13 cellular contexts compared by ENCODE assay signal in the genomic region with DNA sequence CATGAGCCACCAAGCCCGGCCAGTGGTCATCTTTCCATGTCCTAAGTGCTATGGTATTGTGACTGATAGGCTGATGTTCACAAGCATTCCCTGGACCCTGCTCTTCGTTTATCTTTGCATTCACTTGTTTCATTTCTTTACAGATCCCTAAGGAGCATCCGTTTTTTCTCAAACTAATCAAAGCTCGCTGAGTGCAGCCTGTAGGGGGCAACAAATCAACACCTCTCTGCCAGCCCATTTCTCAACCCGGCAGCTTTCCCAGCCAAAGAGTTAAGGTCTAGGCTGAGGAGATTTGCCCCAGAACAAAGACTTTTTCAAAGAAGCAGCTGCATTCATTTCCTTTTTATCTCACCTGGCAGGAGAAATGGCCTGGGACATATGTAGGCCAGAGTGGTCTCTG. TPM values are rescaled to one million over a fixed set of nuclear protein-coding genes. Genes with fewer than 3 reads are reported as not detected.
A peak's percentile ranks its signal among the peaks of the same experiment; 100 is the strongest.
DNase-seq lines count a peak whose midpoint lies in the region; ATAC-seq, FAIRE-seq and TF ChIP-seq lines count a peak whose summit lies in the region.
"Had no signal": no experiment of that assay in that cellular context is flagged by ENCODE, and none has a peak within 500 bp of the region (broad histone marks: within the 10 kb centered on the region; RNA-seq: fewer than 3 reads in every experiment).

No MANE protein-coding gene starts in this region.

- peaks cover 14% of the 10 kb centered on the region for H3K4me1 Mint-ChIP-seq in Calu3 (ENCODE audit: low read depth, unreplicated experiment)

- TF ChIP-seq POLR2A in testis (IDR thresholded peaks at IDR 0.05): no peak

- WGBS in testis, 2 donors: 67 to 70% methylated on average over 5 of the region's 5 CpGs

- H3K27ac ChIP-seq in VCaP (no peak overlapping the region), testis (no peak overlapping the region)

- peaks cover 15% of the 10 kb centered on the region for H3K36me3 Mint-ChIP-seq in Calu3 (ENCODE audit: insufficient read depth, unreplicated experiment)

- no peak for FAIRE-seq in GM19239 (lab: Jason Lieb, UNC)
- FAIRE-seq: colon had no signal

- TSS peak; percentile 3 for BruUV-seq in Calu3 (replicated peaks; lab: Mats Ljungman, UMichigan)

- H3K27me3 Mint-ChIP-seq in Calu3 (ENCODE audit: unreplicated experiment): peaks cover 13% of the 10 kb centered on the region

- CTCF ChIA-PET in Calu3 (lab: Charles Lee): interaction anchor here (1.0 to 1.1 kb wide), 3 partner anchors 12 to 123 kb away, joined by 3 to 6 read pairs (median 6); a partner anchor contains a TSS
- CTCF ChIA-PET in HEK293T (lab: Yijun Ruan, JAX): interaction anchor here (1.0 to 1.2 kb wide), 2 partner anchors 9 to 12 kb away, joined by 4 read pairs; a partner anchor contains a TSS

- intact Hi-C loops in Calu3 (cut with micrococcal nuclease; ENCODE audit: unreplicated experiment) (no loop called here), testis (cut with DNase I; ENCODE audit: low total_unique reads) (no loop called here)

- peaks cover 7% of the 10 kb centered on the region for H3K4me1 ChIP-seq in testis

- H3K4me3 ChIP-seq in testis: no peak overlapping the region
- H3K4me3 ChIP-seq: mucosa of descending colon had no signal

- POLR2A ChIA-PET in HEK293T (lab: Yijun Ruan, JAX): interaction anchor here (5.9 kb wide), 1 partner anchor 23 kb away, joined by 48 read pairs; a partner anchor contains a TSS

- DNase-seq in Calu3 (peak; percentile 23), HEK293T (ENCODE audit: extremely low spot score) (peak; percentile 24), islet precursor cell (peak; percentile 72), testis (no peak), GM19239 (ENCODE audit: insufficient read length, low spot score) (no peak)
- DNase-seq: activated T-cell treated with anti-CD3 and anti-CD28 coated beads, Interleukin-2, amount 50 U/mL, for 72 hours; NCI-H1436 treated with DMSO at 0.1 percent for 48 hours had no signal

- ATAC-seq in GM21576 (IDR thresholded peaks at IDR 0.05; ENCODE audit: unreplicated experiment): no peak
- no peak for ATAC-seq in HG03378 (IDR thresholded peaks at IDR 0.05; ENCODE audit: unreplicated experiment)
- ATAC-seq: activated T-cell treated with anti-CD3 and anti-CD28 coated beads, Interleukin-2, amount 50 U/mL, for 72 hours; mucosa of descending colon had no signal

- no peaks in the 10 kb centered on the region for H3K9me3 Mint-ChIP-seq in Calu3 (ENCODE audit: low read depth, unreplicated experiment)
- H3K9me3 Mint-ChIP-seq: activated T-cell treated with anti-CD3 and anti-CD28 coated beads, Interleukin-2, amount 50 U/mL, for 72 hours had no signal

- H3K9me3 ChIP-seq in testis: no peaks in the 10 kb centered on the region
- H3K9me3 ChIP-seq: mucosa of descending colon had no signal

- TF ChIP-seq CTCF in Calu3 (IDR thresholded peaks at IDR 0.05; ENCODE audit: unreplicated experiment): no peak
- TF ChIP-seq CTCF in VCaP (conservative IDR thresholded peaks at IDR 0.05): peak; percentile 53; the same call in 1 of the 2 replicates
- TF ChIP-seq CTCF in testis (IDR thresholded peaks at IDR 0.05): no peak

- no peak overlapping the region for H3K4me3 Mint-ChIP-seq in Calu3 (ENCODE audit: low read depth, unreplicated experiment)
- H3K4me3 Mint-ChIP-seq: activated T-cell treated with anti-CD3 and anti-CD28 coated beads, Interleukin-2, amount 50 U/mL, for 72 hours had no signal

- no peak overlapping the region for H3K27ac Mint-ChIP-seq in Calu3 (ENCODE audit: unreplicated experiment)
- H3K27ac Mint-ChIP-seq: activated T-cell treated with anti-CD3 and anti-CD28 coated beads, Interleukin-2, amount 50 U/mL, for 72 hours had no signal

- no peaks in the 10 kb centered on the region for H3K27me3 ChIP-seq in testis

- no peaks in the 10 kb centered on the region for H3K36me3 ChIP-seq in testis (ENCODE audit: low read depth, missing control alignments)

TF ChIP-seq in HEK293T, 16 proteins besides CTCF, POLR2A, EP300 and RAD21:
- TF ChIP-seq FOXA1 (IDR thresholded peaks at IDR 0.05): no peak
- no peak for TF ChIP-seq NFRKB (IDR thresholded peaks at IDR 0.05)
- no peak for TF ChIP-seq BHLHE40 (IDR thresholded peaks at IDR 0.05; ENCODE audit: borderline replicate concordance)
- no peak for TF ChIP-seq SP1 (IDR thresholded peaks at IDR 0.05)
- TF ChIP-seq FOXK2 (IDR thresholded peaks at IDR 0.05): no peak
- TF ChIP-seq ELF4 (IDR thresholded peaks at IDR 0.05): no peak
- no peak for TF ChIP-seq ZNF384 (IDR thresholded peaks at IDR 0.05)
- no peak for TF ChIP-seq TARDBP (IDR thresholded peaks at IDR 0.05)
- TF ChIP-seq, protein P1, sequence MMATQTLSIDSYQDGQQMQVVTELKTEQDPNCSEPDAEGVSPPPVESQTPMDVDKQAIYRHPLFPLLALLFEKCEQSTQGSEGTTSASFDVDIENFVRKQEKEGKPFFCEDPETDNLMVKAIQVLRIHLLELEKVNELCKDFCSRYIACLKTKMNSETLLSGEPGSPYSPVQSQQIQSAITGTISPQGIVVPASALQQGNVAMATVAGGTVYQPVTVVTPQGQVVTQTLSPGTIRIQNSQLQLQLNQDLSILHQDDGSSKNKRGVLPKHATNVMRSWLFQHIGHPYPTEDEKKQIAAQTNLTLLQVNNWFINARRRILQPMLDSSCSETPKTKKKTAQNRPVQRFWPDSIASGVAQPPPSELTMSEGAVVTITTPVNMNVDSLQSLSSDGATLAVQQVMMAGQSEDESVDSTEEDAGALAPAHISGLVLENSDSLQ (IDR thresholded peaks at IDR 0.05): no peak
- TF ChIP-seq CTBP1 (IDR thresholded peaks at IDR 0.05; ENCODE audit: borderline replicate concordance): no peak
- TF ChIP-seq L3MBTL2 (conservative IDR thresholded peaks at IDR 0.05): no peak
- no peak for TF ChIP-seq FOXM1 (IDR thresholded peaks at IDR 0.05; ENCODE audit: borderline replicate concordance)
- no peak for TF ChIP-seq LEF1 (IDR thresholded peaks at IDR 0.05; ENCODE audit: borderline replicate concordance)

RNA-seq across cellular contexts. Expression of a gene that starts 12.1 kb away (rescaled TPM):
- 1.1 and 1.6 TPM in 2 replicates for total RNA-seq in Calu3 (2022)
- 1 to 10 TPM; 3.3 to 5.0 TPM for total RNA-seq in testis
- polyA plus RNA-seq in testis (ENCODE audit: insufficient read depth, low read depth, low replicate concordance): 10.0 TPM

RNA-seq across cellular contexts. Expression of a gene that starts 13.4 kb away (rescaled TPM):
- total RNA-seq in Calu3 (2022) (not detected in 2 replicates), testis (under 1 TPM in 1 of 2 donors, not detected in 1; 0.94 TPM)
- polyA plus RNA-seq in testis (ENCODE audit: insufficient read depth, low read depth, low replicate concordance): 3.6 TPM
- total RNA-seq: activated T-cell treated with anti-CD3 and anti-CD28 coated beads, Interleukin-2, amount 50 U/mL, for 72 hours; mucosa of descending colon; skeletal muscle tissue had no signal

RNA-seq across cellular contexts. Expression of a gene that starts 21.2 kb away (rescaled TPM):
- 2,759 and 3,670 TPM in 2 replicates for total RNA-seq in Calu3 (2022)
- under 1 TPM; under 0.01 TPM for total RNA-seq in testis
- polyA plus RNA-seq in testis (ENCODE audit: insufficient read depth, low read depth, low replicate concordance): not detected

RNA-seq across cellular contexts. Expression of a gene that starts 22.5 kb away (rescaled TPM):
- total RNA-seq in Calu3 (2022): 5,016 and 6,756 TPM in 2 replicates
- under 1 TPM; under 0.01 TPM for total RNA-seq in testis
- not detected for polyA plus RNA-seq in testis (ENCODE audit: insufficient read depth, low read depth, low replicate concordance)

RNA-seq across cellular contexts. Expression of a gene that starts 48.7 kb away (rescaled TPM):
- total RNA-seq in Calu3 (2022) (156 and 172 TPM in 2 replicates), testis (10 to 100 TPM; 81.8 to 84.9 TPM)
- 89.6 TPM for polyA plus RNA-seq in testis (ENCODE audit: insufficient read depth, low read depth, low replicate concordance)

Comparison
In these comparisons a context has a peak if more than half of its experiments do, and no peak if none do; other contexts are left out.
1. DNase-seq: peak in Calu3 (single experiment), HEK293T (single experiment) and islet precursor cell (single experiment); none in testis (single experiment) and GM19239 (single experiment).
2. RNA of a gene that starts 21.2 kb away (total RNA-seq): 2,759 to 3,670 TPM in Calu3; under 0.01 TPM in testis; every median in the first group is over 1,000 times any median in the second.